ENCODE assay signal across 12 cellular contexts in the genomic region with DNA sequence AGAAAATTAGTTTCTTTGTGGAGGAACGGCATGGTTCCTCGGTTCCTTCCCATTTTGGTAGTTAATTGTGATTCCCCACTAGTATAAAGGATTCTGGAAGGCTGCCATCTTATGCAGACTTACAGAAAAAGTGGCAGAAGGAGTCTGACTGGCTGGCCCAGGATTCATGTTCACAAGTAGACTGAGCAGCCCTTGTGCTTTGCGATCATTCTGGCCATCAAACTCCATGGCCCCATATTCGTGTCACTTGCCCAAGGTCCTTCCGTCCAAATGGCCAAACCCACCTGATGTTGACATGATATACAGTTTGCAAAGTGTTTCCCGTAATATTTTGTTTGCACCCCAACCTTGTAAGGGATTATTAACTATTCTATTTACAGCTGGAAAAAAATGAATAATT.
DNase-seq lines count a peak whose midpoint lies in the region; TF ChIP-seq lines count a peak whose summit lies in the region.
"Had no signal": no experiment of that assay in that cellular context is flagged by ENCODE, and none has a peak within 500 bp of the region (broad histone marks: within the 10 kb centered on the region; RNA-seq: fewer than 3 reads in every experiment).

No MANE protein-coding gene starts in this region.

- no peaks in the 10 kb centered on the region for H3K79me2 ChIP-seq in smooth muscle cell (ENCODE audit: low read depth)
- H3K79me2 ChIP-seq: parathyroid adenoma had no signal

- H3K9me3 ChIP-seq in adipocyte (ENCODE audit: control insufficient read depth, low read length) = no peaks in the 10 kb centered on the region
- H3K9me3 ChIP-seq in smooth muscle cell (replicated peaks; ENCODE audit: low read depth) = no peaks in the 10 kb centered on the region
- H3K9me3 ChIP-seq: body of pancreas had no signal

- H3K27ac Mint-ChIP-seq in glutamatergic neuron (ENCODE audit: unreplicated experiment) = no peak overlapping the region

- H3K9ac ChIP-seq in adipocyte (ENCODE audit: low read length) (peak overlapping the region; percentile 74), smooth muscle cell (ENCODE audit: low read depth) (peak overlapping the region; percentile 58)
- H3K9ac ChIP-seq: parathyroid adenoma had no signal

- peak overlapping the region; percentile 34 for H2AFZ ChIP-seq in smooth muscle cell (ENCODE audit: low read depth)
- H2AFZ ChIP-seq: parathyroid adenoma had no signal

- H3K4me2 ChIP-seq in smooth muscle cell = peak overlapping the region; percentile 45

- peak overlapping the region; percentile 84 for H3K27ac ChIP-seq in smooth muscle cell (ENCODE audit: low read depth)
- H3K27ac ChIP-seq: parathyroid adenoma had no signal

- H4K20me1 ChIP-seq in smooth muscle cell (ENCODE audit: low read depth) = no peaks in the 10 kb centered on the region

- no peaks in the 10 kb centered on the region for H3K27me3 ChIP-seq in adipocyte (replicated peaks; ENCODE audit: control insufficient read depth, insufficient read depth, low read length)
- no peaks in the 10 kb centered on the region for H3K27me3 ChIP-seq in smooth muscle cell (ENCODE audit: low read depth)
- H3K27me3 ChIP-seq: body of pancreas had no signal

- H3K4me3 Mint-ChIP-seq in glutamatergic neuron (ENCODE audit: unreplicated experiment) = no peak overlapping the region

- H3K4me3 ChIP-seq in adipocyte (ENCODE audit: low read length) (peak overlapping the region; percentile 68), fibroblast of pulmonary artery (replicated peaks; ENCODE audit: low read depth, low read length) (no peak overlapping the region), smooth muscle cell (no peak overlapping the region)
- H3K4me3 ChIP-seq: body of pancreas had no signal

- H3K36me3 ChIP-seq in adipocyte (ENCODE audit: control insufficient read depth, insufficient read depth, low read length, severe bottlenecking) = no peaks in the 10 kb centered on the region
- no peaks in the 10 kb centered on the region for H3K36me3 ChIP-seq in smooth muscle cell (ENCODE audit: low read depth)

- in situ Hi-C loops in G401 (cut with HindIII; ENCODE audit: low sequenced_read_pairs) = no loop called here

- no peaks in the 10 kb centered on the region for H3K27me3 Mint-ChIP-seq in glutamatergic neuron (ENCODE audit: unreplicated experiment)

- DNase-seq in EH (ENCODE audit: low read depth) (peak; percentile 20), adipocyte (ENCODE audit: low read depth) (no peak), fibroblast of pulmonary artery (ENCODE audit: low read depth) (peak; percentile 56), smooth muscle cell (lab: John Stamatoyannopoulos, UW; ENCODE audit: unreplicated experiment) (no peak), G401 (ENCODE audit: low spot score) (no peak), glutamatergic neuron (no peak), OCI-M2 (lab: John Stamatoyannopoulos, UW; ENCODE audit: unreplicated experiment) (no peak), SW480 (ENCODE audit: low spot score) (no peak)
- DNase-seq: activated CD4-positive, alpha-beta T cell treated with anti-CD3 and anti-CD28 coated beads for 4 hours had no signal

- WGBS in smooth muscle cell (ENCODE audit: low lambda C conversion rate) = 98% methylated on average over 6 of the region's 6 CpGs

- peaks cover 21% of the 10 kb centered on the region for H3F3A ChIP-seq in smooth muscle cell (ENCODE audit: low read depth)

- H3K9me3 Mint-ChIP-seq in glutamatergic neuron (ENCODE audit: unreplicated experiment) = no peaks in the 10 kb centered on the region

- TF ChIP-seq CTCF in fibroblast of pulmonary artery (IDR thresholded peaks at IDR 0.05; ENCODE audit: low read length, missing control alignments) = no peak
- no peak for TF ChIP-seq CTCF in smooth muscle cell (IDR thresholded peaks at IDR 0.05; ENCODE audit: borderline replicate concordance, insufficient read depth, poor library complexity, severe bottlenecking)
- TF ChIP-seq CTCF in glutamatergic neuron (IDR thresholded peaks at IDR 0.05; ENCODE audit: partially characterized antibody, unreplicated experiment) = no peak

- no peaks in the 10 kb centered on the region for H3K4me1 Mint-ChIP-seq in glutamatergic neuron (ENCODE audit: low read depth, unreplicated experiment)

- H3K4me1 ChIP-seq in adipocyte (ENCODE audit: control insufficient read depth, insufficient read depth, low read length) (peaks cover 20% of the 10 kb centered on the region), smooth muscle cell (ENCODE audit: low read depth) (peaks cover 2% of the 10 kb centered on the region)
- H3K4me1 ChIP-seq: parathyroid adenoma had no signal

- no peaks in the 10 kb centered on the region for H3K36me3 Mint-ChIP-seq in glutamatergic neuron (ENCODE audit: unreplicated experiment)
- H3K36me3 Mint-ChIP-seq: mesothelial cell of epicardium had no signal

Comparison
In these comparisons a context has a peak if more than half of its experiments do, and no peak if none do; other contexts are left out.
1. DNase-seq: peak in EH (single experiment) and fibroblast of pulmonary artery (single experiment); none in adipocyte (single experiment), smooth muscle cell (single experiment), G401 (single experiment), glutamatergic neuron (single experiment), OCI-M2 (single experiment) and SW480 (single experiment).